In the genomic region with DNA sequence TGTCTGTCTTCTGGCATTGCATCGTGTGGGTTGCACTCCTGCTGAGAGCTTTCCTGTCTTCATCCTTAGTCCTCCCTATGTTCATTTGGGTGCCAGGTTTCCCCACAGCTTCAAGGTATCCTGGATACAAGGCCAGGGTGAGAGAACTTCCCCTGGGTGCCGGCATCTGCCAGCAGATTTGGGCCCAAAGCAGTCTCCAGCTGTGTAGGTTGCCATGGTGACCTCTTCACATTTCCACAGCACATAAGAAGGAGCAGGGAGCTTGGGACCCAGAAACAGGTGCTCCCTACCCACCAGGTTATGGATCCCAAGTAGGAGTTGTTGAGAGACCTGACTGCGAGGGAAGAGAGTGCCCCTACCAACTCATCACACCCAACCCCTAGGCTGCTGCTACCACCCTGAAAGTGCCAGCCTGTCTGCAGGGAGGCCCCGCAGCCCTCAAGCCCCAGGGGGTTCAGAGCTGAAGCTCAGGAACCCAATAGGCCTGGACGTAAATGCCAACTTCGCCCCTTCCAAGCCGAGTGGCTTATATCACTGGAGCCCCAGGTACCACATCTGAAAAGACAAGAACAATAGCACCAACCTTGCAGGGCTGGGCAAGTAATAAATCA, we compare ENCODE assay signal across 16 cellular contexts. TPM values are rescaled to one million over a fixed set of nuclear protein-coding genes. Genes with fewer than 3 reads are reported as not detected.
DNase-seq lines count a peak whose midpoint lies in the region; ATAC-seq, FAIRE-seq and TF ChIP-seq lines count a peak whose summit lies in the region.
"Had no signal": no experiment of that assay in that cellular context is flagged by ENCODE, and none has a peak within 500 bp of the region (broad histone marks: within the 10 kb centered on the region; RNA-seq: fewer than 3 reads in every experiment).

No MANE protein-coding gene starts in this region.

- peak; percentile 13 for DNase-seq in activated CD8-positive, alpha-beta memory T cell treated with anti-CD3 and anti-CD28 coated beads, Interleukin-2, amount 50 U/mL, for 4 hours
- DNase-seq in activated CD8-positive, alpha-beta memory T cell treated with anti-CD3 and anti-CD28 coated beads for 24 hours = no peak
- DNase-seq in GM23338 (ENCODE audit: low spot score) (no peak), posterior vena cava (ENCODE audit: low spot score) (peak; percentile 52), caudate nucleus (lab: John Stamatoyannopoulos, UW) (no peak), HepG2 (ENCODE audit: low spot score) (no peak)
- DNase-seq: HFFc6, KG1, left ventricle myocardium inferior, NCI-H510A had no signal

- BruUV-seq in HepG2 (replicated peaks; lab: Mats Ljungman, UMichigan) = no TSS peak

- intact Hi-C loops in posterior vena cava (cut with DNase I) = loop anchor here (5.0 kb wide), 2 partner anchors 145 to 165 kb away; no protein-coding TSS in a partner anchor
- intact Hi-C loops in HepG2 (cut with micrococcal nuclease; ENCODE audit: unreplicated experiment) = loop anchor here (5.0 kb wide), 1 partner anchor 80 kb away; no protein-coding TSS in a partner anchor

- H2AFZ ChIP-seq in GM23338 = no peak overlapping the region
- no peak overlapping the region for H2AFZ ChIP-seq in HepG2 (ENCODE audit: low read length)

- TF ChIP-seq POLR2A in HepG2 (IDR thresholded peaks at IDR 0.05; ENCODE audit: insufficient read depth in 1 of 2, low read depth in 2 of 2, low read length in 2 of 2) = no peak

- peak overlapping the region; percentile 47; the same call in 1 of the 2 replicates for H3K27ac Mint-ChIP-seq in GM23338
- H3K27ac Mint-ChIP-seq in activated T-helper 17 cell treated with anti-CD3 and anti-CD28 coated beads, Interleukin-2, amount 50 U/mL, for 72 hours = peak overlapping the region; percentile 74
- H3K27ac Mint-ChIP-seq: HFFc6 had no signal

- H3K9me3 Mint-ChIP-seq in GM23338 = no peaks in the 10 kb centered on the region
- no peaks in the 10 kb centered on the region for H3K9me3 Mint-ChIP-seq in activated T-helper 17 cell treated with anti-CD3 and anti-CD28 coated beads, Interleukin-2, amount 50 U/mL, for 72 hours
- H3K9me3 Mint-ChIP-seq: HFFc6 had no signal

- no peaks in the 10 kb centered on the region for H3K9me2 ChIP-seq in GM23338 (ENCODE audit: insufficient read depth)

- H3K27me3 ChIP-seq in GM23338 (ENCODE audit: insufficient read depth) = no peaks in the 10 kb centered on the region
- no peaks in the 10 kb centered on the region for H3K27me3 ChIP-seq in HepG2 (ENCODE audit: control insufficient read depth in 1 of 2, insufficient read depth in 2 of 2, low read length in 2 of 2)
- H3K27me3 ChIP-seq: suprapubic skin had no signal

- H3K4me1 ChIP-seq in GM23338 (ENCODE audit: insufficient read depth) (no peaks in the 10 kb centered on the region), HepG2 (ENCODE audit: insufficient read depth, low read length) (peaks cover 13% of the 10 kb centered on the region)

- in situ Hi-C loops in HepG2 (cut with HindIII; ENCODE audit: extremely low pct_ligation_motif_present, low pct_unique_long_range_greater_than_20kb) = loop anchor here (5.0 kb wide), 2 partner anchors 60 to 160 kb away; no protein-coding TSS in a partner anchor

- H3K36me3 Mint-ChIP-seq in GM23338 (ENCODE audit: low read depth) = no peaks in the 10 kb centered on the region
- H3K36me3 Mint-ChIP-seq in activated T-helper 17 cell treated with anti-CD3 and anti-CD28 coated beads, Interleukin-2, amount 50 U/mL, for 72 hours (ENCODE audit: low read depth) = no peaks in the 10 kb centered on the region

- H3K4me3 Mint-ChIP-seq in GM23338 = no peak overlapping the region
- H3K4me3 Mint-ChIP-seq in activated T-helper 17 cell treated with anti-CD3 and anti-CD28 coated beads, Interleukin-2, amount 50 U/mL, for 72 hours = peak overlapping the region; percentile 8
- H3K4me3 Mint-ChIP-seq: HFFc6 had no signal

- TF ChIP-seq CTCF in GM23338 (conservative IDR thresholded peaks at IDR 0.05; ENCODE audit: low read depth in 2 of 2) (no peak), HepG2 (CRISPR knock-in tag; IDR thresholded peaks at IDR 0.05) (no peak)

- WGBS in HepG2 (ENCODE audit: low lambda C conversion rate) = 19% methylated on average over 6 of the region's 7 CpGs

- no peaks in the 10 kb centered on the region for H3F3A ChIP-seq in GM23338 (replicated peaks; ENCODE audit: low read depth)

- H3K4me1 Mint-ChIP-seq in GM23338 = peaks cover 6% of the 10 kb centered on the region; the same call in 2 of the 3 replicates
- H3K4me1 Mint-ChIP-seq in activated T-helper 17 cell treated with anti-CD3 and anti-CD28 coated beads, Interleukin-2, amount 50 U/mL, for 72 hours = peaks cover 20% of the 10 kb centered on the region

- H3K9me3 ChIP-seq in HepG2 (ENCODE audit: low read length) = no peaks in the 10 kb centered on the region
- H3K9me3 ChIP-seq: left ventricle myocardium inferior, suprapubic skin had no signal

- CTCF ChIA-PET in HepG2 (lab: Yijun Ruan, JAX; ENCODE audit: low intra/inter-chr PET ratio, low total read pairs) = interaction anchor here (0.9 to 3.2 kb wide), 6 partner anchors 31 to 164 kb away, joined by 3 to 20 read pairs (median 4); no protein-coding TSS in a partner anchor

- TF ChIP-seq EP300 in HepG2 (IDR thresholded peaks at IDR 0.05; ENCODE audit: low read depth in 2 of 2, low read length in 2 of 2) = no peak
- TF ChIP-seq EP300 in HepG2 (CRISPR knock-in tag; IDR thresholded peaks at IDR 0.05; ENCODE audit: borderline replicate concordance) = no peak

- FAIRE-seq in HepG2 (lab: Jason Lieb, UNC) = no peak
- FAIRE-seq: frontal cortex, TTC549 had no signal

- no peak overlapping the region for H3K9ac ChIP-seq in HepG2 (ENCODE audit: insufficient read depth, low read depth, low read length)

- POLR2A ChIA-PET in HepG2 (lab: Yijun Ruan, JAX) = interaction anchor here (1.3 to 1.8 kb wide), 2 partner anchors 51 to 161 kb away, joined by 3 to 5 read pairs; no protein-coding TSS in a partner anchor

- no peaks in the 10 kb centered on the region for H3K79me2 ChIP-seq in GM23338 (replicated peaks; ENCODE audit: insufficient read depth)
- no peaks in the 10 kb centered on the region for H3K79me2 ChIP-seq in HepG2 (ENCODE audit: insufficient read depth, low read length)

- H3K4me3 ChIP-seq in GM23338 = no peak overlapping the region
- H3K4me3 ChIP-seq in HepG2 (replicated peaks in 1 of 3; ENCODE audit: insufficient read depth in 1 of 3, low read depth in 2 of 3, low read length in 3 of 3) = no peak overlapping the region
- H3K4me3 ChIP-seq: left ventricle myocardium inferior, SK-N-MC, suprapubic skin had no signal

- H3K27me3 Mint-ChIP-seq in GM23338 (ENCODE audit: insufficient read depth, low read depth, poor library complexity) = peaks cover 6% of the 10 kb centered on the region
- H3K27me3 Mint-ChIP-seq in activated T-helper 17 cell treated with anti-CD3 and anti-CD28 coated beads, Interleukin-2, amount 50 U/mL, for 72 hours = no peaks in the 10 kb centered on the region

- H4K20me1 ChIP-seq in GM23338 (replicated peaks; ENCODE audit: insufficient read depth) = no peaks in the 10 kb centered on the region
- H4K20me1 ChIP-seq in HepG2 (ENCODE audit: insufficient read depth, low read length) = no peaks in the 10 kb centered on the region; the same call in 1 of the 2 replicates

- H3K36me3 ChIP-seq in GM23338 (ENCODE audit: insufficient read depth) = no peaks in the 10 kb centered on the region
- no peaks in the 10 kb centered on the region for H3K36me3 ChIP-seq in HepG2 (replicated peaks in 1 of 2; ENCODE audit: control insufficient read depth in 1 of 2, insufficient read depth in 2 of 2, low read length in 2 of 2)
- H3K36me3 ChIP-seq: left ventricle myocardium inferior had no signal

- no peak overlapping the region for H3K4me2 ChIP-seq in GM23338
- no peak overlapping the region for H3K4me2 ChIP-seq in HepG2 (ENCODE audit: low read depth, low read length)

- TF ChIP-seq RAD21 in HepG2 (CRISPR knock-in tag; IDR thresholded peaks at IDR 0.05) = no peak

- peak; percentile 12; the same call in 1 of the 3 replicates for ATAC-seq in GM23338
- ATAC-seq in activated T-helper 17 cell treated with anti-CD3 and anti-CD28 coated beads, Interleukin-2, amount 50 U/mL, for 72 hours (replicated peaks) = no peak
- no peak for ATAC-seq in HepG2
- no peak for ATAC-seq in GM18870 (IDR thresholded peaks at IDR 0.05; ENCODE audit: unreplicated experiment)

- no peak overlapping the region for H3K27ac ChIP-seq in GM23338 (ENCODE audit: low read depth)
- no peak overlapping the region for H3K27ac ChIP-seq in caudate nucleus (ENCODE audit: low read depth, low read length)
- H3K27ac ChIP-seq in HepG2 (ENCODE audit: extremely low read length, insufficient read depth, low read length) = no peak overlapping the region
- H3K27ac ChIP-seq: left ventricle myocardium inferior, SK-N-MC, suprapubic skin had no signal

RNA-seq across cellular contexts. Expression of gene TTC21A, which starts 19.9 kb away (rescaled TPM):
- 2.0 and 2.1 TPM in 2 replicates for total RNA-seq in GM23338 (2014; rRNA removed; shearing (Covaris generic))
- polyA plus RNA-seq in GM23338 (2016; fragmentation: Nextera tagmentation; extraction: Ambion mirVana) (1.8 and 2.5 TPM in 2 replicates), HepG2 (2011; rRNA removed) (1.5 and 1.6 TPM in 2 replicates)
- total RNA-seq in activated T-helper 17 cell treated with anti-CD3 and anti-CD28 coated beads, Interleukin-2, amount 50 U/mL, for 72 hours = 1 to 10 TPM; 2.7 to 4.7 TPM
- total RNA-seq in posterior vena cava (1 to 10 TPM; 3.0 to 5.4 TPM), HepG2 (2016; rRNA removed; fragmentation: Illumina TruSeq; extraction: Trizol) (0.31 and 0.39 TPM in 2 replicates)
- 0.88 TPM in 1 of 2 replicates, not detected in the other for total RNA-seq in HepG2 (2016; cell fraction: cytosol; rRNA removed; fragmentation: Illumina TruSeq; extraction: Trizol; ENCODE audit: low read depth)
- total RNA-seq in HepG2 (2016; cell fraction: insoluble cytoplasmic fraction; rRNA removed; fragmentation: Illumina TruSeq; extraction: Trizol) = 0.26 and 0.36 TPM in 2 replicates
- 0.07 and 0.22 TPM in 2 replicates for total RNA-seq in HepG2 (2016; cell fraction: membrane; rRNA removed; fragmentation: Illumina TruSeq; extraction: Trizol)
- total RNA-seq in HepG2 (2016; cell fraction: nucleus; rRNA removed; fragmentation: Illumina TruSeq; extraction: Trizol) = 0.50 and 2.4 TPM in 2 replicates
- 0.27 and 0.48 TPM in 2 replicates for polyA plus RNA-seq in HepG2 (2011; cell fraction: cytosol; rRNA removed)
- 4.9 and 6.3 TPM in 2 replicates for polyA plus RNA-seq in HepG2 (2011; cell fraction: nucleus; rRNA removed)
- polyA plus RNA-seq in HepG2 (2012) = 0.63 and 0.74 TPM in 2 replicates
- polyA plus RNA-seq in HepG2 (2016; cell fraction: cytosol; fragmentation: Illumina TruSeq; extraction: Trizol; ENCODE audit: low read depth) = 0.08 and 0.12 TPM in 2 replicates
- polyA plus RNA-seq in HepG2 (2016; cell fraction: insoluble cytoplasmic fraction; fragmentation: Illumina TruSeq; extraction: Trizol; ENCODE audit: low read depth) = 0.25 and 0.41 TPM in 2 replicates
- polyA plus RNA-seq in HepG2 (2016; cell fraction: membrane; fragmentation: Illumina TruSeq; extraction: Trizol; ENCODE audit: low read depth) = 0.14 and 0.63 TPM in 2 replicates
- polyA plus RNA-seq in HepG2 (2016; cell fraction: nucleus; fragmentation: Illumina TruSeq; extraction: Trizol; ENCODE audit: insufficient read depth, low read depth) = 2.2 TPM in 2 replicates
- 1.4 and 2.3 TPM in 2 replicates for polyA minus RNA-seq in HepG2 (2011; rRNA and poly(A)+ RNA removed; ENCODE audit: low replicate concordance)
- polyA minus RNA-seq in HepG2 (2011; cell fraction: cytosol; rRNA and poly(A)+ RNA removed) = 0.53 TPM in 1 of 2 replicates, not detected in the other
- 3.1 and 5.3 TPM in 2 replicates for polyA minus RNA-seq in HepG2 (2011; cell fraction: nucleus; rRNA and poly(A)+ RNA removed)

RNA-seq across cellular contexts. Expression of gene GORASP1, which starts 20.0 kb away (rescaled TPM):
- 32.7 and 38.3 TPM in 2 replicates for total RNA-seq in GM23338 (2014; rRNA removed; shearing (Covaris generic))
- polyA plus RNA-seq in GM23338 (2016; fragmentation: Nextera tagmentation; extraction: Ambion mirVana) (8.5 and 10.3 TPM in 2 replicates), HepG2 (2011; rRNA removed) (39.8 and 41.6 TPM in 2 replicates)
- total RNA-seq in activated T-helper 17 cell treated with anti-CD3 and anti-CD28 coated beads, Interleukin-2, amount 50 U/mL, for 72 hours = 10 to 100 TPM; 21.2 to 24.2 TPM
- total RNA-seq in posterior vena cava (10 to 100 TPM; 50.8 to 61.8 TPM), HepG2 (2016; rRNA removed; fragmentation: Illumina TruSeq; extraction: Trizol) (27.0 and 36.4 TPM in 2 replicates)
- 6.2 and 6.3 TPM in 2 replicates for total RNA-seq in HepG2 (2016; cell fraction: cytosol; rRNA removed; fragmentation: Illumina TruSeq; extraction: Trizol; ENCODE audit: low read depth)
- total RNA-seq in HepG2 (2016; cell fraction: insoluble cytoplasmic fraction; rRNA removed; fragmentation: Illumina TruSeq; extraction: Trizol) = 24.7 and 34.0 TPM in 2 replicates
- 11.1 and 12.7 TPM in 2 replicates for total RNA-seq in HepG2 (2016; cell fraction: membrane; rRNA removed; fragmentation: Illumina TruSeq; extraction: Trizol)
- 42.3 and 46.1 TPM in 2 replicates for total RNA-seq in HepG2 (2016; cell fraction: nucleus; rRNA removed; fragmentation: Illumina TruSeq; extraction: Trizol)
- 22.2 and 27.9 TPM in 2 replicates for polyA plus RNA-seq in HepG2 (2011; cell fraction: cytosol; rRNA removed)
- 99.2 and 109 TPM in 2 replicates for polyA plus RNA-seq in HepG2 (2011; cell fraction: nucleus; rRNA removed)
- polyA plus RNA-seq in HepG2 (2012) = 14.9 and 22.9 TPM in 2 replicates
- polyA plus RNA-seq in HepG2 (2016; cell fraction: cytosol; fragmentation: Illumina TruSeq; extraction: Trizol; ENCODE audit: low read depth) = 2.9 and 3.2 TPM in 2 replicates
- polyA plus RNA-seq in HepG2 (2016; cell fraction: insoluble cytoplasmic fraction; fragmentation: Illumina TruSeq; extraction: Trizol; ENCODE audit: low read depth) = 28.7 and 29.9 TPM in 2 replicates
- 7.1 and 7.7 TPM in 2 replicates for polyA plus RNA-seq in HepG2 (2016; cell fraction: membrane; fragmentation: Illumina TruSeq; extraction: Trizol; ENCODE audit: low read depth)
- 59.7 and 73.8 TPM in 2 replicates for polyA plus RNA-seq in HepG2 (2016; cell fraction: nucleus; fragmentation: Illumina TruSeq; extraction: Trizol; ENCODE audit: insufficient read depth, low read depth)
- polyA minus RNA-seq in HepG2 (2011; rRNA and poly(A)+ RNA removed; ENCODE audit: low replicate concordance) = 59.3 and 84.8 TPM in 2 replicates
- 13.8 and 14.9 TPM in 2 replicates for polyA minus RNA-seq in HepG2 (2011; cell fraction: cytosol; rRNA and poly(A)+ RNA removed)
- 46.4 and 49.4 TPM in 2 replicates for polyA minus RNA-seq in HepG2 (2011; cell fraction: nucleus; rRNA and poly(A)+ RNA removed)

RNA-seq across cellular contexts. Expression of gene CSRNP1, which starts 26.0 kb away (rescaled TPM):
- total RNA-seq in GM23338 (2014; rRNA removed; shearing (Covaris generic)) = 8.3 and 10.0 TPM in 2 replicates
- polyA plus RNA-seq in GM23338 (2016; fragmentation: Nextera tagmentation; extraction: Ambion mirVana) (4.7 and 4.9 TPM in 2 replicates), HepG2 (2011; rRNA removed) (11.3 and 13.1 TPM in 2 replicates)
- 100 to 1,000 TPM in 1 of 2 donors, 10 to 100 TPM in 1; 42.9 to 145 TPM for total RNA-seq in activated T-helper 17 cell treated with anti-CD3 and anti-CD28 coated beads, Interleukin-2, amount 50 U/mL, for 72 hours
- total RNA-seq in posterior vena cava (10 to 100 TPM; 23.5 to 61.4 TPM), HepG2 (2016; rRNA removed; fragmentation: Illumina TruSeq; extraction: Trizol) (9.3 and 10.8 TPM in 2 replicates)
- total RNA-seq in HepG2 (2016; cell fraction: cytosol; rRNA removed; fragmentation: Illumina TruSeq; extraction: Trizol; ENCODE audit: low read depth) = 1.5 and 2.3 TPM in 2 replicates
- 7.4 and 10.8 TPM in 2 replicates for total RNA-seq in HepG2 (2016; cell fraction: insoluble cytoplasmic fraction; rRNA removed; fragmentation: Illumina TruSeq; extraction: Trizol)
- total RNA-seq in HepG2 (2016; cell fraction: membrane; rRNA removed; fragmentation: Illumina TruSeq; extraction: Trizol) = 6.2 TPM in 2 replicates
- 8.4 and 9.2 TPM in 2 replicates for total RNA-seq in HepG2 (2016; cell fraction: nucleus; rRNA removed; fragmentation: Illumina TruSeq; extraction: Trizol)
- polyA plus RNA-seq in HepG2 (2011; cell fraction: cytosol; rRNA removed) = 10.2 and 11.5 TPM in 2 replicates
- 16.5 and 19.1 TPM in 2 replicates for polyA plus RNA-seq in HepG2 (2011; cell fraction: nucleus; rRNA removed)
- polyA plus RNA-seq in HepG2 (2012) = 7.1 and 11.4 TPM in 2 replicates
- polyA plus RNA-seq in HepG2 (2016; cell fraction: cytosol; fragmentation: Illumina TruSeq; extraction: Trizol; ENCODE audit: low read depth) = 0.62 and 0.80 TPM in 2 replicates
- polyA plus RNA-seq in HepG2 (2016; cell fraction: insoluble cytoplasmic fraction; fragmentation: Illumina TruSeq; extraction: Trizol; ENCODE audit: low read depth) = 5.7 and 6.6 TPM in 2 replicates
- polyA plus RNA-seq in HepG2 (2016; cell fraction: membrane; fragmentation: Illumina TruSeq; extraction: Trizol; ENCODE audit: low read depth) = 2.0 and 2.4 TPM in 2 replicates
- 11.8 and 12.9 TPM in 2 replicates for polyA plus RNA-seq in HepG2 (2016; cell fraction: nucleus; fragmentation: Illumina TruSeq; extraction: Trizol; ENCODE audit: insufficient read depth, low read depth)
- polyA minus RNA-seq in HepG2 (2011; rRNA and poly(A)+ RNA removed; ENCODE audit: low replicate concordance) = 16.7 and 44.8 TPM in 2 replicates
- 13.3 and 14.3 TPM in 2 replicates for polyA minus RNA-seq in HepG2 (2011; cell fraction: cytosol; rRNA and poly(A)+ RNA removed)
- polyA minus RNA-seq in HepG2 (2011; cell fraction: nucleus; rRNA and poly(A)+ RNA removed) = 18.9 and 21.8 TPM in 2 replicates

Comparison
In these comparisons a context has a peak if more than half of its experiments do, and no peak if none do; other contexts are left out.
1. DNase-seq: peak in activated CD8-positive, alpha-beta memory T cell treated with anti-CD3 and anti-CD28 coated beads, Interleukin-2, amount 50 U/mL, for 4 hours (single experiment) and posterior vena cava (single experiment); none in activated CD8-positive, alpha-beta memory T cell treated with anti-CD3 and anti-CD28 coated beads for 24 hours (single experiment), GM23338 (single experiment), caudate nucleus (0 of 61) and HepG2 (single experiment).